ENCODE assay signal across 8 cellular contexts in the genomic region with DNA sequence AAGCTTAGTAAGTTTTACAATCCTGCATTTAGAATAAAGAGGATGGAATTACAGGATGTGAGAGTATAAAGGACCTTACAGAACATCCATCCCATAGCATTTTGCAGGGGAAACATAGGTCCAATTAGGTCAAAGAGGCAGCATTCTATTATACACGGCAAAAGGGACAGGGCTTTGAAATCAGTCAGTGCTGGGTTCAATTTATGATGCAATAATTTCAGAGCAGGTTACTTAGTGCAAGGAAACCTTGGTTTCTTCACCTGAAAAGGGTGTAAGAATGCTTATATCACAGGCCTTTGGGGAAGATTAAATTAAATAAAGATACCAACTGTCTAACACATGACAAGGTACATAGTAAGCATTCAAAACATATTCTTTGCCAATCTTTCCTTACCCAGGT.
"Had no signal": no experiment of that assay in that cellular context is flagged by ENCODE, and none has a peak within 500 bp of the region (broad histone marks: within the 10 kb centered on the region; RNA-seq: fewer than 3 reads in every experiment).

No MANE protein-coding gene starts in this region.

- ATAC-seq: GM12878 had no signal

- DNase-seq: GDM1, GF-D8 had no signal

- H3K4me3 ChIP-seq: GM12878 had no signal

- FAIRE-seq: G401.6, GM12878, GM12891, GM12892, GM18507, GM19239 had no signal
